ENCODE assay signal across 11 cellular contexts in the genomic region with DNA sequence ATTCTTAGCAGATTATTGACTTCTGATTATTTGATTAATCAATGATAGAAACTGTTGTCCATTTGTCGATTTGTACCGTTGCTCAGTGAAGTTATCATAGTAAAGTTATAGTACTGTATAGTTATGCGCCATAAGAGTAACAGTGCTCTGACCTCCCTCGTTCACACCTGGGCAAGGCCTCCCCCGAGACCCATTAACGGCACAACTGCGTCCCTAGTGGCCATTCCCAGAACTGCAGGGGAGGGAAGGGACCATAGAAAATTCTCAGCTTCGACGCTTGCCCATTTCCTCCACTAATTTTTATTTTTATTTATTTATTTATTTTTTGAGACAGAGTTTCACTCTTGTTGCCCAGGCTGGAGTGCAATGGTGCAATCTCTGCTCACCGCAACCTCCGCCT.
DNase-seq lines count a peak whose midpoint lies in the region; ATAC-seq and TF ChIP-seq lines count a peak whose summit lies in the region.
"Had no signal": no experiment of that assay in that cellular context is flagged by ENCODE, and none has a peak within 500 bp of the region (broad histone marks: within the 10 kb centered on the region; RNA-seq: fewer than 3 reads in every experiment).

No MANE protein-coding gene starts in this region.

- TF ChIP-seq EP300 in transverse colon (IDR thresholded peaks at IDR 0.05; ENCODE audit: low read depth) (no peak), gastroesophageal sphincter (IDR thresholded peaks at IDR 0.05) (no peak)

- peaks cover 0 to 5% (median 0%) of the 10 kb centered on the region in 9 donors for H3K27me3 ChIP-seq in heart left ventricle
- H3K27me3 ChIP-seq in right cardiac atrium (ENCODE audit: control insufficient read depth, insufficient read depth): no peaks in the 10 kb centered on the region
- no peaks in the 10 kb centered on the region for H3K27me3 ChIP-seq in transverse colon
- peaks cover 3% of the 10 kb centered on the region for H3K27me3 ChIP-seq in gastroesophageal sphincter
- no peaks in the 10 kb centered on the region for H3K27me3 ChIP-seq in vagina
- H3K27me3 ChIP-seq: ascending aorta had no signal

- H3K4me3 ChIP-seq in heart left ventricle: no peak overlapping the region
- no peak overlapping the region for H3K4me3 ChIP-seq in right cardiac atrium (ENCODE audit: low read length)
- H3K4me3 ChIP-seq in epithelial cell of esophagus (ENCODE audit: low read length): no peak overlapping the region
- no peak overlapping the region for H3K4me3 ChIP-seq in transverse colon
- H3K4me3 ChIP-seq in gastroesophageal sphincter: no peak overlapping the region
- no peak overlapping the region for H3K4me3 ChIP-seq in vagina
- H3K4me3 ChIP-seq: ascending aorta had no signal

- H3K36me3 ChIP-seq in heart left ventricle: no peaks in the 10 kb centered on the region
- H3K36me3 ChIP-seq in transverse colon: no peaks in the 10 kb centered on the region
- H3K36me3 ChIP-seq in gastroesophageal sphincter: no peaks in the 10 kb centered on the region
- no peaks in the 10 kb centered on the region for H3K36me3 ChIP-seq in vagina
- H3K36me3 ChIP-seq: ascending aorta had no signal

- intact Hi-C loops in heart left ventricle (cut with DNase I) (no loop called here), right cardiac atrium (cut with DNase I) (no loop called here), transverse colon (cut with DNase I; ENCODE audit: low total_unique reads) (no loop called here), vagina (cut with DNase I) (no loop called here)

- TF ChIP-seq POLR2A in heart left ventricle (IDR thresholded peaks at IDR 0.05): no peak
- TF ChIP-seq POLR2A in transverse colon (IDR thresholded peaks at IDR 0.05): no peak
- TF ChIP-seq POLR2A in gastroesophageal sphincter (IDR thresholded peaks at IDR 0.05): no peak
- no peak for TF ChIP-seq POLR2A in vagina (IDR thresholded peaks at IDR 0.05)

- TF ChIP-seq CTCF in heart left ventricle (IDR thresholded peaks at IDR 0.05) (peak in 8 of 12 donors; percentile 21 to 57 (median 30)), epithelial cell of esophagus (IDR thresholded peaks at IDR 0.05; ENCODE audit: insufficient read depth, low read depth, low read length, missing control alignments) (peak; percentile 56), transverse colon (IDR thresholded peaks at IDR 0.05) (peak in 3 of 5 experiments; percentile 19 to 48 (median 42)), gastroesophageal sphincter (IDR thresholded peaks at IDR 0.05) (peak in 1 of 4 experiments; percentile 24), vagina (IDR thresholded peaks at IDR 0.05) (no peak)

- ATAC-seq in heart left ventricle: no peak
- no peak for ATAC-seq in right cardiac atrium
- ATAC-seq in gastroesophageal sphincter: no peak

- 80 to 87% (median 84%) methylated on average over 11 of the region's 11 CpGs for WGBS in heart left ventricle, 4 donors
- 85% methylated on average over 11 of the region's 11 CpGs for WGBS in right cardiac atrium
- WGBS in transverse colon (ENCODE audit: low coverage in 1 of 2), 2 donors: 76 to 82% methylated on average over 10 to 11 of the region's 11 CpGs
- WGBS in gastroesophageal sphincter (ENCODE audit: low coverage in 1 of 2), 2 donors: 75 to 77% methylated on average over 9 to 11 of the region's 11 CpGs

- DNase-seq in heart left ventricle: no peak
- no peak for DNase-seq in right cardiac atrium
- peak; percentile 30 for DNase-seq in NCI-H69 (lab: John Stamatoyannopoulos, UW)
- DNase-seq in epithelial cell of esophagus (ENCODE audit: low read depth): no peak
- DNase-seq in transverse colon: no peak
- DNase-seq in vagina (ENCODE audit: extremely low spot score in 2 of 2): no peak
- no peak for DNase-seq in NCI-H187 treated with DMSO at 0.1 percent for 48 hours (lab: John Stamatoyannopoulos, UW)
- DNase-seq: NCI-H446, posterior cingulate gyrus had no signal

- H3K9me3 ChIP-seq in heart left ventricle (no peaks in the 10 kb centered on the region), right cardiac atrium (ENCODE audit: control insufficient read depth, low read length) (no peaks in the 10 kb centered on the region), transverse colon (no peaks in the 10 kb centered on the region), gastroesophageal sphincter (no peaks in the 10 kb centered on the region), vagina (no peaks in the 10 kb centered on the region)
- H3K9me3 ChIP-seq: ascending aorta had no signal

- in situ Hi-C loops in transverse colon (cut with MboI; ENCODE audit: low pct_ligation_motif_present in 1 of 4, low pct_unique_long_range_greater_than_20kb in 1 of 4, low sequenced_read_pairs in 3 of 4): no loop called here

- H3K4me1 ChIP-seq in heart left ventricle: peaks cover 0 to 5% (median 0%) of the 10 kb centered on the region in 12 donors
- peaks cover 3% of the 10 kb centered on the region for H3K4me1 ChIP-seq in right cardiac atrium (ENCODE audit: control insufficient read depth, insufficient read depth, low read length)
- H3K4me1 ChIP-seq in transverse colon: no peaks in the 10 kb centered on the region
- no peaks in the 10 kb centered on the region for H3K4me1 ChIP-seq in gastroesophageal sphincter
- H3K4me1 ChIP-seq in vagina: no peaks in the 10 kb centered on the region
- H3K4me1 ChIP-seq: ascending aorta had no signal

- no peak overlapping the region for H3K27ac ChIP-seq in heart left ventricle
- H3K27ac ChIP-seq in right cardiac atrium (ENCODE audit: low read length): no peak overlapping the region
- H3K27ac ChIP-seq in transverse colon: no peak overlapping the region
- H3K27ac ChIP-seq in gastroesophageal sphincter: no peak overlapping the region
- H3K27ac ChIP-seq in vagina: no peak overlapping the region
- H3K27ac ChIP-seq: ascending aorta had no signal

Comparison
In these comparisons a context has a peak if more than half of its experiments do, and no peak if none do; other contexts are left out.
1. CTCF ChIP-seq: peak in heart left ventricle (8 of 12), epithelial cell of esophagus (single experiment) and transverse colon (3 of 5); none in vagina (0 of 3).